18 cellular contexts compared by ENCODE assay signal in the genomic region with DNA sequence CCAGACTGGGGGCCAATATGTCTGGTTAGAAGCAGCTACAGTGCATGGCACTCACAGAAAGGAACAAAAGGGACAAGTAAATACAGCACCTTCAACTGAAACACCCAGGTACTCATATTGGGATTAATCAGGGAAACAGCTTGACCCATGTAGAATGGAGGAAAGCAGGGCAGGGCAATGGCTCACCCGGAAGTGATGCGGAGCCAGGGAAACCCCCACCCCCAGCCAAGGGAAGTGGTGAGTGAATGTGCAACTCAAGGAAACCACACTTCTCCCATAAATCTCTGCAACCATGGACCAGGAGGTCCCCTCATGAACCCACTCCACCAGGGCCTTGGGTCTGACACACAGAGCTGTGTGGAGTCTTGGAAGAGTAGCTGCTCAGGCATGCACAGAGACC.
DNase-seq lines count a peak whose midpoint lies in the region; ATAC-seq and TF ChIP-seq lines count a peak whose summit lies in the region.
"Had no signal": no experiment of that assay in that cellular context is flagged by ENCODE, and none has a peak within 500 bp of the region (broad histone marks: within the 10 kb centered on the region; RNA-seq: fewer than 3 reads in every experiment).

No MANE protein-coding gene starts in this region.

- H3K27me3 ChIP-seq in GM06990 (replicated peaks; ENCODE audit: control insufficient read depth, insufficient read depth, low read length), result no peaks in the 10 kb centered on the region
- H3K27me3 ChIP-seq: neural progenitor cell, transverse colon had no signal

- DNase-seq in GM06990 (ENCODE audit: extremely low read depth, insufficient read length) (peak; percentile 33), UCSD-AML1 (lab: John Stamatoyannopoulos, UW; ENCODE audit: unreplicated experiment) (peak; percentile 26), kidney tubule cell (ENCODE audit: low spot score) (peak; percentile 15), ecto neural progenitor cell (ENCODE audit: low spot score) (no peak)
- DNase-seq: DMS79 treated with DMSO at 0.1 percent for 48 hours, glutamatergic neuron, GM23248, left ventricle myocardium superior, NCI-H1417 treated with DMSO at 0.1 percent for 48 hours, NCI-H524 treated with DMSO at 0.1 percent for 48 hours, Right ventricle myocardium superior, transverse colon had no signal

- H3K36me3 ChIP-seq in GM06990 (ENCODE audit: control insufficient read depth, insufficient read depth, low read length), result no peaks in the 10 kb centered on the region
- H3K36me3 ChIP-seq: neural progenitor cell, prostate gland, transverse colon had no signal

- TF ChIP-seq CTCF in C4-2B (conservative IDR thresholded peaks at IDR 0.05) (no peak), GM06990 (IDR thresholded peaks at IDR 0.05; ENCODE audit: insufficient read depth, low read length, poor library complexity, severe bottlenecking) (no peak)

- ATAC-seq in GM18870 (IDR thresholded peaks at IDR 0.05; ENCODE audit: unreplicated experiment) (no peak), HG03139 (IDR thresholded peaks at IDR 0.05; ENCODE audit: unreplicated experiment) (no peak), GM21360 (IDR thresholded peaks at IDR 0.05; ENCODE audit: unreplicated experiment) (no peak)
- ATAC-seq: left ventricle myocardium superior had no signal

- peak overlapping the region; percentile 31 for H3K27ac ChIP-seq in C4-2B
- H3K27ac ChIP-seq: GM23248, neural progenitor cell, transverse colon had no signal

- no peak overlapping the region for H3K4me3 ChIP-seq in GM06990 (replicated peaks; ENCODE audit: low read depth, low read length)
- H3K4me3 ChIP-seq: GM23248, neural progenitor cell, prostate gland, transverse colon had no signal
